ENCODE assay signal across 6 cellular contexts in the genomic region with DNA sequence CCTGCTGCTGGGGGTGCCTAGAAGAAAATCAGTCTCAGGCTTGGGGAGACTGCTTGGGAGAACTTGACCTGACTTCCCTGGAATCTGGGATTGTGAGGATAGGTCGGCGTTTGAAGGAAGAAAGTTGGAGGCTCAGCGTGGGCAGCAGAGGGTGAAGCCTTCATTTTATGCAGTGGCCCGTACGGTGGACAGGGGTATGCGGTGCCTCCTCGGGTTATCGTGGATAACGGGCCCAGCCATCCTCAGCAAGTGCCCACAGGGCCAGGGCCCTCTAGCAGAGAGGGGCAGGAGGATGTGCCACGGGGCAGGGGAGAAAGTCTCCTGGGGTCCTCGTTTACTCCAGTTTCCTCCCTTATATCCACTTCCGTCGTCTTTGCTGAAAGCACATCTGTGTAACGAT.
"Had no signal": no experiment of that assay in that cellular context is flagged by ENCODE, and none has a peak within 500 bp of the region (broad histone marks: within the 10 kb centered on the region; RNA-seq: fewer than 3 reads in every experiment).

No MANE protein-coding gene starts in this region.

- FAIRE-seq: RCC 7860 had no signal

- H3K4me2 ChIP-seq: SK-N-SH had no signal

- H3K27me3 ChIP-seq: MG63 had no signal

- DNase-seq: KG1, NCI-H1417 treated with DMSO at 0.1 percent for 48 hours, NCI-H2171 had no signal

- H3K4me3 ChIP-seq: MG63 had no signal

- H3K9me3 ChIP-seq: MG63, SK-N-SH had no signal

- H3K9ac ChIP-seq: SK-N-SH had no signal
